In genomic region chr19:17998827-17999150, GRCh38 we compare ENCODE assay signal across 1 cellular context.
TF ChIP-seq lines count a peak whose summit lies in the region.

No MANE protein-coding gene starts in this region.

TF ChIP-seq in IMR-90, 13 proteins besides CTCF, POLR2A, EP300 and RAD21:
- TF ChIP-seq RFX5 (IDR thresholded peaks at IDR 0.05; ENCODE audit: low read depth, low read length) (no peak), CHD1 (IDR thresholded peaks at IDR 0.05; ENCODE audit: low read depth, low read length) (no peak), RCOR1 (IDR thresholded peaks at IDR 0.05; ENCODE audit: insufficient replicate concordance, low read length) (no peak), BHLHE40 (IDR thresholded peaks at IDR 0.05; ENCODE audit: low read depth, low read length) (no peak), CEBPB (IDR thresholded peaks at IDR 0.05; ENCODE audit: low read depth, low read length) (no peak), MAFK (IDR thresholded peaks at IDR 0.05; ENCODE audit: low read depth, low read length) (no peak), SMC3 (IDR thresholded peaks at IDR 0.05; ENCODE audit: low read depth, low read length) (no peak), FOS (IDR thresholded peaks at IDR 0.05; ENCODE audit: low read depth, low read length) (no peak), MAZ (IDR thresholded peaks at IDR 0.05; ENCODE audit: borderline replicate concordance, low read depth, low read length) (no peak), NFE2L2 (IDR thresholded peaks at IDR 0.05; ENCODE audit: low read depth, low read length) (no peak), USF2 (IDR thresholded peaks at IDR 0.05; ENCODE audit: low read depth, low read length) (no peak), MXI1 (IDR thresholded peaks at IDR 0.05; ENCODE audit: borderline replicate concordance, low read depth, low read length) (no peak)
- TF ChIP-seq, protein P1, sequence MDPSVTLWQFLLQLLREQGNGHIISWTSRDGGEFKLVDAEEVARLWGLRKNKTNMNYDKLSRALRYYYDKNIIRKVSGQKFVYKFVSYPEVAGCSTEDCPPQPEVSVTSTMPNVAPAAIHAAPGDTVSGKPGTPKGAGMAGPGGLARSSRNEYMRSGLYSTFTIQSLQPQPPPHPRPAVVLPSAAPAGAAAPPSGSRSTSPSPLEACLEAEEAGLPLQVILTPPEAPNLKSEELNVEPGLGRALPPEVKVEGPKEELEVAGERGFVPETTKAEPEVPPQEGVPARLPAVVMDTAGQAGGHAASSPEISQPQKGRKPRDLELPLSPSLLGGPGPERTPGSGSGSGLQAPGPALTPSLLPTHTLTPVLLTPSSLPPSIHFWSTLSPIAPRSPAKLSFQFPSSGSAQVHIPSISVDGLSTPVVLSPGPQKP (IDR thresholded peaks at IDR 0.05; ENCODE audit: borderline replicate concordance, low read depth, low read length), result no peak
TF ChIP-seq in IMR-90: peak in this region for 0.
